Comparison of ENCODE assay signal across 10 cellular contexts in the genomic region with DNA sequence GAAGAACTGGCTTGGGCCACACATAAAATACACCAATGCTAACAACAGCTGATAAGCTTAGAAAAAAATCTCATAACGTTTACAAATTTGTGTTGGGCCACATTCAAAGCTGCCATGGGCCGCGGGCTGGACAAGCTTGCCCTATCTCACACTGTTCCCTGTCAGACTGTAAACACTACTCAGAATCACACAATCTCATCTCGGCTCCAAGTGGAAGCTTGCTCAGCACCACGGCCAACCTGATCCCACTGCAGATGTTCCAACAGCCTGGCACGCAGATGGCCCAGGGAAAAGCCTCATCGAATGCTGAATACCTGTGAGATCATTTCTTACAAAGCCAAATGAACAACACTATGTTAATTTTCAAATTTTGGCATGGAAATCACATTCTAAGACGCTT.
DNase-seq lines count a peak whose midpoint lies in the region; ATAC-seq and FAIRE-seq lines count a peak whose summit lies in the region.
"Had no signal": no experiment of that assay in that cellular context is flagged by ENCODE, and none has a peak within 500 bp of the region (broad histone marks: within the 10 kb centered on the region; RNA-seq: fewer than 3 reads in every experiment).

No MANE protein-coding gene starts in this region.

- 35% methylated on average over 8 of the region's 8 CpGs for whole genome bisulfite sequencing in right cardiac atrium

- FAIRE-seq in GM19239 (lab: Jason Lieb, UNC) = no peak

- no peak overlapping the region for H3K4me3 ChIP-seq in right cardiac atrium (ENCODE audit: low read length)
- H3K4me3 ChIP-seq: HAP-1 had no signal

- H3K9me3 Mint-ChIP-seq in stimulated activated naive CD8-positive, alpha-beta T cell treated with anti-CD3 and anti-CD28 coated beads, Interleukin-15, Interleukin-2, amounts not matched to agents 100 ng/mL and 50 ng/mL, for 24 hours = no peaks in the 10 kb centered on the region
- no peaks in the 10 kb centered on the region for H3K9me3 Mint-ChIP-seq in activated T-helper 1 cell treated with anti-CD3 and anti-CD28 coated beads, Interleukin-12 subunit alpha, Interleukin-12 subunit beta, Interleukin-2, Interleukin-4 antibody, amounts not matched to agents 30 ng/mL and 10 ng/mL and 1 ng/mL, durations not matched to agents 14 hours and 24 hours and 36 hours

- H3K36me3 Mint-ChIP-seq in stimulated activated naive CD8-positive, alpha-beta T cell treated with anti-CD3 and anti-CD28 coated beads, Interleukin-15, Interleukin-2, amounts not matched to agents 100 ng/mL and 50 ng/mL, for 24 hours (ENCODE audit: low read depth) = peaks cover 27% of the 10 kb centered on the region
- H3K36me3 Mint-ChIP-seq in activated T-helper 1 cell treated with anti-CD3 and anti-CD28 coated beads, Interleukin-12 subunit alpha, Interleukin-12 subunit beta, Interleukin-2, Interleukin-4 antibody, amounts not matched to agents 30 ng/mL and 10 ng/mL and 1 ng/mL, durations not matched to agents 14 hours and 24 hours and 36 hours (ENCODE audit: low read depth) = peaks cover 12% of the 10 kb centered on the region

- H3K9me3 ChIP-seq in right cardiac atrium (ENCODE audit: control insufficient read depth, low read length) = no peaks in the 10 kb centered on the region
- H3K9me3 ChIP-seq: HAP-1 had no signal

- no peaks in the 10 kb centered on the region for H3K27me3 ChIP-seq in right cardiac atrium (ENCODE audit: control insufficient read depth, insufficient read depth)

- peak overlapping the region; percentile 1 for H3K4me3 Mint-ChIP-seq in stimulated activated naive CD8-positive, alpha-beta T cell treated with anti-CD3 and anti-CD28 coated beads, Interleukin-15, Interleukin-2, amounts not matched to agents 100 ng/mL and 50 ng/mL, for 24 hours
- peak overlapping the region; percentile 64 for H3K4me3 Mint-ChIP-seq in activated T-helper 1 cell treated with anti-CD3 and anti-CD28 coated beads, Interleukin-12 subunit alpha, Interleukin-12 subunit beta, Interleukin-2, Interleukin-4 antibody, amounts not matched to agents 30 ng/mL and 10 ng/mL and 1 ng/mL, durations not matched to agents 14 hours and 24 hours and 36 hours

- H3K27ac ChIP-seq in right cardiac atrium (ENCODE audit: low read length) = no peak overlapping the region
- H3K27ac ChIP-seq: HL-60 had no signal

- ATAC-seq in stimulated activated naive CD8-positive, alpha-beta T cell treated with anti-CD3 and anti-CD28 coated beads, Interleukin-15, Interleukin-2, amounts not matched to agents 100 U/mL and 50 U/mL, for 24 hours = no peak
- peak; percentile 33 to 45 for ATAC-seq in right cardiac atrium
- ATAC-seq in HG02588 (IDR thresholded peaks at IDR 0.05; ENCODE audit: unreplicated experiment) = no peak

- peaks cover 40% of the 10 kb centered on the region for H3K4me1 ChIP-seq in right cardiac atrium (ENCODE audit: control insufficient read depth, insufficient read depth, low read length)
- H3K4me1 ChIP-seq: HAP-1 had no signal

- peak overlapping the region; percentile 66 for H3K27ac Mint-ChIP-seq in stimulated activated naive CD8-positive, alpha-beta T cell treated with anti-CD3 and anti-CD28 coated beads, Interleukin-15, Interleukin-2, amounts not matched to agents 100 ng/mL and 50 ng/mL, for 24 hours
- peak overlapping the region; percentile 69 for H3K27ac Mint-ChIP-seq in activated T-helper 1 cell treated with anti-CD3 and anti-CD28 coated beads, Interleukin-12 subunit alpha, Interleukin-12 subunit beta, Interleukin-2, Interleukin-4 antibody, amounts not matched to agents 30 ng/mL and 10 ng/mL and 1 ng/mL, durations not matched to agents 14 hours and 24 hours and 36 hours

- no peak for DNase-seq in stimulated activated naive CD8-positive, alpha-beta T cell treated with anti-CD3 and anti-CD28 coated beads, Interleukin-15, Interleukin-2, amounts not matched to agents 100 U/mL and 50 U/mL, for 24 hours
- no peak for DNase-seq in activated T-helper 1 cell treated with anti-CD3 and anti-CD28 coated beads, Interleukin-12 subunit alpha, Interleukin-12 subunit beta, Interleukin-2, Interleukin-4 antibody, amounts not matched to agents 30 ng/mL and 10 ng/mL and 1 ng/mL, durations not matched to agents 14 hours and 24 hours and 36 hours (ENCODE audit: low spot score)
- DNase-seq in right cardiac atrium (peak in 1 of 3 donors; percentile 66), GM19239 (ENCODE audit: insufficient read length, low spot score) (no peak), NCI-H526 treated with DMSO at 0.1 percent for 48 hours (lab: John Stamatoyannopoulos, UW) (no peak), DMS79 (lab: John Stamatoyannopoulos, UW) (no peak)

- no peaks in the 10 kb centered on the region for H3K27me3 Mint-ChIP-seq in stimulated activated naive CD8-positive, alpha-beta T cell treated with anti-CD3 and anti-CD28 coated beads, Interleukin-15, Interleukin-2, amounts not matched to agents 100 ng/mL and 50 ng/mL, for 24 hours
- no peaks in the 10 kb centered on the region for H3K27me3 Mint-ChIP-seq in activated T-helper 1 cell treated with anti-CD3 and anti-CD28 coated beads, Interleukin-12 subunit alpha, Interleukin-12 subunit beta, Interleukin-2, Interleukin-4 antibody, amounts not matched to agents 30 ng/mL and 10 ng/mL and 1 ng/mL, durations not matched to agents 14 hours and 24 hours and 36 hours (ENCODE audit: insufficient read depth)

- peaks cover 98% of the 10 kb centered on the region for H3K4me1 Mint-ChIP-seq in stimulated activated naive CD8-positive, alpha-beta T cell treated with anti-CD3 and anti-CD28 coated beads, Interleukin-15, Interleukin-2, amounts not matched to agents 100 ng/mL and 50 ng/mL, for 24 hours (ENCODE audit: low read depth)
- peaks cover 97% of the 10 kb centered on the region for H3K4me1 Mint-ChIP-seq in activated T-helper 1 cell treated with anti-CD3 and anti-CD28 coated beads, Interleukin-12 subunit alpha, Interleukin-12 subunit beta, Interleukin-2, Interleukin-4 antibody, amounts not matched to agents 30 ng/mL and 10 ng/mL and 1 ng/mL, durations not matched to agents 14 hours and 24 hours and 36 hours (ENCODE audit: low read depth)

- intact Hi-C loops in activated T-helper 1 cell treated with anti-CD3 and anti-CD28 coated beads, Interleukin-12 subunit alpha, Interleukin-12 subunit beta, Interleukin-2, Interleukin-4 antibody, amounts not matched to agents 30 ng/mL and 10 ng/mL and 1 ng/mL, durations not matched to agents 14 hours and 24 hours and 36 hours (cut with micrococcal nuclease) = loop anchor here (5.0 kb wide), 2 partner anchors 58 to 107 kb away; no protein-coding TSS in a partner anchor
- intact Hi-C loops in right cardiac atrium (cut with DNase I) = no loop called here

Comparison
In these comparisons a context has a peak if more than half of its experiments do, and no peak if none do; other contexts are left out.
1. ATAC-seq: peak in right cardiac atrium (2 of 2); none in stimulated activated naive CD8-positive, alpha-beta T cell treated with anti-CD3 and anti-CD28 coated beads, Interleukin-15, Interleukin-2, amounts not matched to agents 100 U/mL and 50 U/mL, for 24 hours (single experiment) and HG02588 (single experiment).